In genomic region chr6:37674161-37674560, GRCh38 we compare ENCODE assay signal across 16 cellular contexts. TPM values are rescaled to one million over a fixed set of nuclear protein-coding genes. Genes with fewer than 3 reads are reported as not detected.
DNase-seq lines count a peak whose midpoint lies in the region; ATAC-seq lines count a peak whose summit lies in the region.
"Had no signal": no experiment of that assay in that cellular context is flagged by ENCODE, and none has a peak within 500 bp of the region (broad histone marks: within the 10 kb centered on the region; RNA-seq: fewer than 3 reads in every experiment).

No MANE protein-coding gene starts in this region.

- H3K4me1 Mint-ChIP-seq in activated naive CD8-positive, alpha-beta T cell treated with anti-CD3 and anti-CD28 coated beads, Interleukin-2, amount 50 U/mL, for 24 hours, result no peaks in the 10 kb centered on the region

- no peak overlapping the region for H3K4me3 Mint-ChIP-seq in activated naive CD8-positive, alpha-beta T cell treated with anti-CD3 and anti-CD28 coated beads, Interleukin-2, amount 50 U/mL, for 24 hours

- DNase-seq in DMS153 (lab: John Stamatoyannopoulos, UW) (peak; percentile 90), NCI-H1694 treated with DMSO at 0.1 percent for 48 hours (lab: John Stamatoyannopoulos, UW) (peak; percentile 84), astrocyte of the hippocampus (ENCODE audit: low read depth, low spot score) (peak; percentile 31), myocyte (ENCODE audit: low read depth) (peak; percentile 65), NCI-H2029 (lab: John Stamatoyannopoulos, UW) (no peak), NCI-H510A treated with DMSO at 0.1 percent for 48 hours (lab: John Stamatoyannopoulos, UW) (no peak)
- DNase-seq in activated CD4-positive, alpha-beta T cell treated with anti-CD3 and anti-CD28 coated beads for 48 hours, result no peak
- DNase-seq in activated naive CD8-positive, alpha-beta T cell treated with anti-CD3 and anti-CD28 coated beads, Interleukin-2, amount 50 U/mL, for 24 hours, result no peak
- DNase-seq: activated CD4-positive, alpha-beta T cell treated with anti-CD3 and anti-CD28 coated beads for 1 hour; activated CD8-positive, alpha-beta memory T cell treated with anti-CD3 and anti-CD28 coated beads, Interleukin-2, amount 50 U/mL, for 4 hours; activated naive CD4-positive, alpha-beta T cell treated with anti-CD3 and anti-CD28 coated beads, Interleukin-2, amount 50 U/mL, for 16 hours; left ventricle myocardium superior; NCI-H1048; NK-92 treated with Interleukin-12 subunit alpha and Interleukin-12 subunit beta, amount 100 ng/mL, for 24 hours; stimulated activated CD4-positive, alpha-beta T cell treated with anti-CD3 and anti-CD28 coated beads, Interleukin-2, amount 100 ng/mL, for 24 hours had no signal

- no peak overlapping the region for H3K27ac Mint-ChIP-seq in activated naive CD8-positive, alpha-beta T cell treated with anti-CD3 and anti-CD28 coated beads, Interleukin-2, amount 50 U/mL, for 24 hours

- no peaks in the 10 kb centered on the region for H3K9me3 Mint-ChIP-seq in activated naive CD8-positive, alpha-beta T cell treated with anti-CD3 and anti-CD28 coated beads, Interleukin-2, amount 50 U/mL, for 24 hours

- no peaks in the 10 kb centered on the region for H3K27me3 Mint-ChIP-seq in activated naive CD8-positive, alpha-beta T cell treated with anti-CD3 and anti-CD28 coated beads, Interleukin-2, amount 50 U/mL, for 24 hours

- no peak for ATAC-seq in activated naive CD8-positive, alpha-beta T cell treated with anti-CD3 and anti-CD28 coated beads, Interleukin-2, amount 50 U/mL, for 24 hours
- ATAC-seq: left ventricle myocardium superior, Right ventricle myocardium inferior had no signal

- no peaks in the 10 kb centered on the region for H3K36me3 Mint-ChIP-seq in activated naive CD8-positive, alpha-beta T cell treated with anti-CD3 and anti-CD28 coated beads, Interleukin-2, amount 50 U/mL, for 24 hours (ENCODE audit: low read depth)

RNA-seq across cellular contexts. Expression of gene MDGA1, which starts 23.5 kb away (rescaled TPM):
- total RNA-seq in myocyte, result 1.7 and 1.9 TPM in 2 replicates
- 2.0 TPM for polyA plus RNA-seq in myocyte (2012)

Comparison
In these comparisons a context has a peak if more than half of its experiments do, and no peak if none do; other contexts are left out.
1. DNase-seq: peak in DMS153 (single experiment), NCI-H1694 treated with DMSO at 0.1 percent for 48 hours (single experiment), astrocyte of the hippocampus (single experiment) and myocyte (single experiment); none in NCI-H2029 (single experiment), activated CD4-positive, alpha-beta T cell treated with anti-CD3 and anti-CD28 coated beads for 48 hours (single experiment), activated naive CD8-positive, alpha-beta T cell treated with anti-CD3 and anti-CD28 coated beads, Interleukin-2, amount 50 U/mL, for 24 hours (single experiment) and NCI-H510A treated with DMSO at 0.1 percent for 48 hours (single experiment).